In genomic region chr17:32349503-32349853, GRCh38 we compare ENCODE assay signal across 8 cellular contexts. TPM values are rescaled to one million over a fixed set of nuclear protein-coding genes. Genes with fewer than 3 reads are reported as not detected.
A peak's percentile ranks its signal among the peaks of the same experiment; 100 is the strongest.
DNase-seq lines count a peak whose midpoint lies in the region; ATAC-seq and TF ChIP-seq lines count a peak whose summit lies in the region.

No MANE protein-coding gene starts in this region.

- H2AFZ ChIP-seq in IMR-90 (replicated peaks; ENCODE audit: low read length, poor library complexity) = peak overlapping the region; percentile 90

- H4K5ac ChIP-seq in IMR-90 (ENCODE audit: low read depth, low read length) = peak overlapping the region; percentile 68

- peak overlapping the region; percentile 80 for H4K91ac ChIP-seq in IMR-90 (ENCODE audit: insufficient read depth, low read depth, low read length)

- peaks cover 8 to 21% of the 10 kb centered on the region in 2 experiments for H3K79me1 ChIP-seq in IMR-90 (ENCODE audit: low read depth in 1 of 2, low read length in 2 of 2)

- no peak overlapping the region for H2BK15ac ChIP-seq in IMR-90 (ENCODE audit: low read depth, low read length)

- TF ChIP-seq POLR2A in IMR-90 (IDR thresholded peaks at IDR 0.05; ENCODE audit: low read depth, low read length) = no peak

- in situ Hi-C loops in IMR-90 (cut with MboI; ENCODE audit: low sequenced_read_pairs) = no loop called here

- peak overlapping the region; percentile 7; the same call in 1 of the 2 replicates for H2BK120ac ChIP-seq in IMR-90 (ENCODE audit: low read depth, low read length)

- peaks cover 44% of the 10 kb centered on the region for H4K20me1 ChIP-seq in IMR-90 (ENCODE audit: insufficient read depth, low read length)

- peaks cover 9% of the 10 kb centered on the region for H3K36me3 ChIP-seq in IMR-90 (ENCODE audit: control insufficient read depth, insufficient read depth, low read length)
- peaks cover 16% of the 10 kb centered on the region for H3K36me3 ChIP-seq in adipocyte (ENCODE audit: control insufficient read depth, insufficient read depth, low read length, severe bottlenecking)

- H3K4me2 ChIP-seq in IMR-90 (ENCODE audit: low read depth, low read length) = peak overlapping the region; percentile 76

- H3K27me3 ChIP-seq in IMR-90 (ENCODE audit: control insufficient read depth, insufficient read depth, low read length) = no peaks in the 10 kb centered on the region
- H3K27me3 ChIP-seq in adipocyte (replicated peaks; ENCODE audit: control insufficient read depth, insufficient read depth, low read length) = no peaks in the 10 kb centered on the region

- peak overlapping the region; percentile 95 for H3K4ac ChIP-seq in IMR-90 (ENCODE audit: low read depth, low read length)

- H3K9ac ChIP-seq in IMR-90 (ENCODE audit: low read depth, low read length) (peak overlapping the region; percentile 88), adipocyte (ENCODE audit: low read length) (peak overlapping the region; percentile 100)

- POLR2A ChIA-PET in IMR-90 (lab: Charles Lee; ENCODE audit: unreplicated experiment) = no interaction called here

- peak overlapping the region; percentile 49 for H3K18ac ChIP-seq in IMR-90 (ENCODE audit: low read depth, low read length)

- H3K4me3 ChIP-seq in IMR-90 (ENCODE audit: insufficient read depth, low read depth, low read length) (peak overlapping the region; percentile 78), adipocyte (ENCODE audit: low read length) (peak overlapping the region; percentile 97), iPS-11a (ENCODE audit: low read depth, low read length) (peak overlapping the region; percentile 88), skin epidermis (peak overlapping the region; percentile 72 to 99 (median 81))

- dilution Hi-C loops in IMR-90 (cut with HindIII; ENCODE audit: low sequenced_read_pairs, unreplicated experiment) = no loop called here

- no TSS peak for BruUV-seq in IMR-90 (replicated peaks; lab: Mats Ljungman, UMichigan)

- peak overlapping the region; percentile 44 to 99 for H4K8ac ChIP-seq in IMR-90 (ENCODE audit: low read depth in 2 of 2, low read length in 2 of 2)

- peak overlapping the region; percentile 91 for H3K56ac ChIP-seq in IMR-90 (ENCODE audit: extremely low read depth, insufficient read depth, low read length)

- peak overlapping the region; percentile 100 for H3K14ac ChIP-seq in IMR-90 (replicated peaks; ENCODE audit: low read depth, low read length)

- H3K4me1 ChIP-seq in IMR-90 (ENCODE audit: control insufficient read depth, insufficient read depth, low read length) (peaks cover 2% of the 10 kb centered on the region), adipocyte (ENCODE audit: control insufficient read depth, insufficient read depth, low read length) (peaks cover 27% of the 10 kb centered on the region)

- H3K23ac ChIP-seq in IMR-90 (ENCODE audit: low read depth, low read length) = peak overlapping the region; percentile 92

- peak overlapping the region; percentile 100 for H2AK9ac ChIP-seq in IMR-90 (replicated peaks; ENCODE audit: low read depth, low read length, poor library complexity)

- peak overlapping the region; percentile 90 for H2AK5ac ChIP-seq in IMR-90 (ENCODE audit: low read depth, low read length)

- DNase-seq in EH (ENCODE audit: low read depth) = peak; percentile 35
- no peak for DNase-seq in IMR-90
- peak; percentile 28 for DNase-seq in adipocyte (ENCODE audit: low read depth)
- DNase-seq in NCI-H774 (lab: John Stamatoyannopoulos, UW) = no peak
- DNase-seq in stimulated activated CD8-positive, alpha-beta memory T cell treated with anti-CD3 and anti-CD28 coated beads, Interleukin-4, amount 100 ng/mL, for 48 hours = no peak

- H2BK5ac ChIP-seq in IMR-90 (ENCODE audit: low read depth, low read length, poor library complexity, severe bottlenecking) = peak overlapping the region; percentile 79

- H3K27ac ChIP-seq in IMR-90 (ENCODE audit: insufficient read depth, low read length) (peak overlapping the region; percentile 72), skin epidermis (peak overlapping the region in 20 of 21 experiments; percentile 91 to 99 (median 96))

- TF ChIP-seq CTCF in IMR-90 (conservative IDR thresholded peaks at IDR 0.05; ENCODE audit: low read depth, low read length) = no peak

- no peak overlapping the region for H2BK20ac ChIP-seq in IMR-90 (ENCODE audit: low read depth, low read length)

- CTCF ChIA-PET in IMR-90 (lab: Yijun Ruan, JAX) = no interaction called here

- H3K9me3 ChIP-seq in IMR-90 (ENCODE audit: control insufficient read depth, insufficient read depth, low read length) (no peaks in the 10 kb centered on the region), adipocyte (ENCODE audit: control insufficient read depth, low read length) (no peaks in the 10 kb centered on the region)

- intact Hi-C loops in IMR-90 (cut with micrococcal nuclease) = no loop called here

- WGBS in IMR-90 (ENCODE audit: extremely low coverage in 2 of 2, insufficient read length in 1 of 2), 2 experiments = 21% methylated on average over 9 of the region's 15 CpGs; no CpG with 5 or more reads in 1 of the 2 experiments

- no peak for TF ChIP-seq RAD21 in IMR-90 (IDR thresholded peaks at IDR 0.05; ENCODE audit: low read length)

- ATAC-seq in IMR-90 (ENCODE audit: low read depth) = peak; percentile 30; the same call in 1 of the 2 replicates
- ATAC-seq in HG02678 (IDR thresholded peaks at IDR 0.05; ENCODE audit: unreplicated experiment) = no peak

- no peaks in the 10 kb centered on the region; the same call in 1 of the 2 replicates for H3K9me1 ChIP-seq in IMR-90 (ENCODE audit: insufficient read depth, low read length)

TF ChIP-seq in IMR-90, 13 proteins besides CTCF, POLR2A, EP300 and RAD21:
- no peak for TF ChIP-seq MAZ (IDR thresholded peaks at IDR 0.05; ENCODE audit: borderline replicate concordance, low read depth, low read length)

RNA-seq across cellular contexts. Expression of gene ZNF207, which starts 0.5 kb away (rescaled TPM):
- total RNA-seq in IMR-90 (2012; rRNA removed) = 207 and 208 TPM in 2 replicates
- polyA plus RNA-seq in IMR-90 (2012; rRNA removed) = 181 and 199 TPM in 2 replicates
- 63.7 and 95.7 TPM in 2 replicates for polyA plus RNA-seq in IMR-90 (2012; cell fraction: cytosol; rRNA removed)
- polyA plus RNA-seq in IMR-90 (2012; cell fraction: nucleus; rRNA removed; ENCODE audit: low replicate concordance) = 108 and 232 TPM in 2 replicates

RNA-seq across cellular contexts. Expression of gene C17orf75, which starts 7.5 kb away (rescaled TPM):
- 16.1 and 18.3 TPM in 2 replicates for total RNA-seq in IMR-90 (2012; rRNA removed)
- polyA plus RNA-seq in IMR-90 (2012; rRNA removed) = 8.2 and 11.5 TPM in 2 replicates
- polyA plus RNA-seq in IMR-90 (2012; cell fraction: cytosol; rRNA removed) = 3.7 and 6.5 TPM in 2 replicates
- polyA plus RNA-seq in IMR-90 (2012; cell fraction: nucleus; rRNA removed; ENCODE audit: low replicate concordance) = 10.4 and 27.8 TPM in 2 replicates

Comparison
In these comparisons a context has a peak if more than half of its experiments do, and no peak if none do; other contexts are left out.
1. DNase-seq: peak in EH (single experiment) and adipocyte (single experiment); none in IMR-90 (single experiment), NCI-H774 (single experiment) and stimulated activated CD8-positive, alpha-beta memory T cell treated with anti-CD3 and anti-CD28 coated beads, Interleukin-4, amount 100 ng/mL, for 48 hours (single experiment).
2. Peak in every context shown above with its lines, with median percentiles within 50 percentile points of each other: H3K4me3 ChIP-seq.